In the genomic region with DNA sequence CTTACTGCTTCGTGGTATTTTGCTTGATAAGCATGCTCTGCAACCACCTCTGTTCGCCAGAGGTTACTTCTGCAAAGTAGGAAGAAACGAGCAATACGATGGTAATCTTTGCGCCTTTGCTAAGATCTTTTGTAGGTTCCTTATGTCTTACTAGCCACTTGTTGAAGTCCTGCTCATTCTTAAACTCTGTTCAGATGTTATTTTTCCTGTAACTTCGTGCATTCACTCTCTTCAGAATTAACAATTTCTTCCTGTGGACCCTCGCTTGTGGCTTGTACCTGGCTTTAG, we compare ENCODE assay signal across 1 cellular context.
TF ChIP-seq lines count a peak whose summit lies in the region.

No MANE protein-coding gene starts in this region.

TF ChIP-seq in K562, 482 proteins besides CTCF, POLR2A, EP300 and RAD21 (continued from another document and continues in another):
- TF ChIP-seq RNF219 (CRISPR knock-in tag; IDR thresholded peaks at IDR 0.05) (no peak), SREBF1 (IDR thresholded peaks at IDR 0.05; ENCODE audit: borderline replicate concordance, low read depth, low read length) (no peak), ZNF561 (CRISPR knock-in tag; conservative IDR thresholded peaks at IDR 0.05) (no peak), TEAD1 (CRISPR knock-in tag; IDR thresholded peaks at IDR 0.05) (0 out of 4 replicates have a peak, but pooled peaks of 1 of the 2 experiments have one; percentile 0), SREBF2 (CRISPR knock-in tag; IDR thresholded peaks at IDR 0.05) (no peak), MIER1 (IDR thresholded peaks at IDR 0.05; ENCODE audit: low read depth) (no peak), ZNF24 (IDR thresholded peaks at IDR 0.05) (no peak), TRIM24 (IDR thresholded peaks at IDR 0.05) (no peak), SAFB (IDR thresholded peaks at IDR 0.05; ENCODE audit: borderline replicate concordance, low read depth, low read length) (no peak), ARID3B (CRISPR knock-in tag; IDR thresholded peaks at IDR 0.05; ENCODE audit: borderline replicate concordance) (no peak), MEF2A (IDR thresholded peaks at IDR 0.05; ENCODE audit: control insufficient read depth, low read depth, low read length) (no peak), NR2F6 (CRISPR knock-in tag; IDR thresholded peaks at IDR 0.05) (no peak), PPARD (CRISPR knock-in tag; IDR thresholded peaks at IDR 0.05) (no peak), MYNN (IDR thresholded peaks at IDR 0.05) (no peak), MYNN (CRISPR knock-in tag; IDR thresholded peaks at IDR 0.05) (no peak), TAF7 (tag; IDR thresholded peaks at IDR 0.05) (no peak), SMARCE1 (IDR thresholded peaks at IDR 0.05) (peak; percentile 55; the same call in 1 of the 2 replicates), FOXJ2 (tag; IDR thresholded peaks at IDR 0.05) (no peak), ZSCAN29 (IDR thresholded peaks at IDR 0.05) (no peak), CREM (IDR thresholded peaks at IDR 0.05; ENCODE audit: low read depth) (no peak), C11orf30 (IDR thresholded peaks at IDR 0.05; ENCODE audit: low read depth) (no peak), GATAD2A (IDR thresholded peaks at IDR 0.05) (0 out of 2 replicates have a peak, but pooled peaks have one; percentile 18), FOXA1 (IDR thresholded peaks at IDR 0.05; ENCODE audit: borderline replicate concordance) (no peak), PBX2 (CRISPR knock-in tag; IDR thresholded peaks at IDR 0.05; ENCODE audit: low read depth) (no peak), PBX2 (tag; conservative IDR thresholded peaks at IDR 0.05; ENCODE audit: low read depth) (no peak), NFE2 (IDR thresholded peaks at IDR 0.05; ENCODE audit: low read depth) (no peak), ILK (tag; IDR thresholded peaks at IDR 0.05; ENCODE audit: borderline replicate concordance, low read depth) (no peak), TOE1 (IDR thresholded peaks at IDR 0.05; ENCODE audit: borderline replicate concordance) (no peak), TOE1 (CRISPR knock-in tag; IDR thresholded peaks at IDR 0.05; ENCODE audit: borderline replicate concordance, low read depth) (no peak), ELF4 (CRISPR knock-in tag; IDR thresholded peaks at IDR 0.05) (no peak), TARDBP (IDR thresholded peaks at IDR 0.05) (no peak), MYC (IDR thresholded peaks at IDR 0.05; ENCODE audit: low read depth, low read length) (no peak; the same call in 1 of the 2 replicates), MYC (CRISPR knock-in tag; IDR thresholded peaks at IDR 0.05; ENCODE audit: borderline replicate concordance, low read depth) (no peak), BRCA1 (IDR thresholded peaks at IDR 0.05) (no peak), BRCA1 (CRISPR knock-in tag; IDR thresholded peaks at IDR 0.05) (no peak), RBM25 (IDR thresholded peaks at IDR 0.05; ENCODE audit: low read depth, low read length, severe bottlenecking) (no peak), KAT2B (IDR thresholded peaks at IDR 0.05; ENCODE audit: low read depth, low read length) (no peak), ZNF274 (IDR thresholded peaks at IDR 0.05; ENCODE audit: borderline replicate concordance, low read depth, low read length) (no peak), ZNF780A (CRISPR knock-in tag; IDR thresholded peaks at IDR 0.05) (no peak), HNRNPUL1 (IDR thresholded peaks at IDR 0.05; ENCODE audit: low read length) (no peak), ZNF431 (CRISPR knock-in tag; IDR thresholded peaks at IDR 0.05) (no peak), SRSF3 (IDR thresholded peaks at IDR 0.05; ENCODE audit: insufficient read depth, low read length) (no peak), HMGN3 (IDR thresholded peaks at IDR 0.05; ENCODE audit: borderline replicate concordance, extremely low read depth, insufficient read length, low read depth, low read length) (no peak), BCOR (IDR thresholded peaks at IDR 0.05) (peak; percentile 58; the same call in 1 of the 2 replicates), ZNF133 (CRISPR knock-in tag; IDR thresholded peaks at IDR 0.05) (no peak), ZNF311 (CRISPR knock-in tag; IDR thresholded peaks at IDR 0.05) (no peak), LCOR (CRISPR knock-in tag; IDR thresholded peaks at IDR 0.05) (no peak), SNIP1 (IDR thresholded peaks at IDR 0.05; ENCODE audit: low read depth) (no peak), ATF1 (CRISPR knock-in tag; IDR thresholded peaks at IDR 0.05) (no peak), ATF1 (tag; IDR thresholded peaks at IDR 0.05) (no peak), SIN3B (IDR thresholded peaks at IDR 0.05; ENCODE audit: low read depth) (no peak), CHD1 (IDR thresholded peaks at IDR 0.05; ENCODE audit: low read length) (no peak), YY1 (IDR thresholded peaks at IDR 0.05; ENCODE audit: borderline replicate concordance in 1 of 3, control insufficient read depth in 1 of 3, extremely low read depth in 1 of 3, insufficient read depth in 3 of 3, insufficient read length in 1 of 3, insufficient replicate concordance in 2 of 3, low read depth in 1 of 3, low read length in 2 of 3) (no peak), THAP7 (CRISPR knock-in tag; IDR thresholded peaks at IDR 0.05) (no peak)
- TF ChIP-seq, protein P1, sequence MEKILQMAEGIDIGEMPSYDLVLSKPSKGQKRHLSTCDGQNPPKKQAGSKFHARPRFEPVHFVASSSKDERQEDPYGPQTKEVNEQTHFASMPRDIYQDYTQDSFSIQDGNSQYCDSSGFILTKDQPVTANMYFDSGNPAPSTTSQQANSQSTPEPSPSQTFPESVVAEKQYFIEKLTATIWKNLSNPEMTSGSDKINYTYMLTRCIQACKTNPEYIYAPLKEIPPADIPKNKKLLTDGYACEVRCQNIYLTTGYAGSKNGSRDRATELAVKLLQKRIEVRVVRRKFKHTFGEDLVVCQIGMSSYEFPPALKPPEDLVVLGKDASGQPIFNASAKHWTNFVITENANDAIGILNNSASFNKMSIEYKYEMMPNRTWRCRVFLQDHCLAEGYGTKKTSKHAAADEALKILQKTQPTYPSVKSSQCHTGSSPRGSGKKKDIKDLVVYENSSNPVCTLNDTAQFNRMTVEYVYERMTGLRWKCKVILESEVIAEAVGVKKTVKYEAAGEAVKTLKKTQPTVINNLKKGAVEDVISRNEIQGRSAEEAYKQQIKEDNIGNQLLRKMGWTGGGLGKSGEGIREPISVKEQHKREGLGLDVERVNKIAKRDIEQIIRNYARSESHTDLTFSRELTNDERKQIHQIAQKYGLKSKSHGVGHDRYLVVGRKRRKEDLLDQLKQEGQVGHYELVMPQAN (IDR thresholded peaks at IDR 0.05; ENCODE audit: borderline replicate concordance), result no peak
- TF ChIP-seq, protein P2, sequence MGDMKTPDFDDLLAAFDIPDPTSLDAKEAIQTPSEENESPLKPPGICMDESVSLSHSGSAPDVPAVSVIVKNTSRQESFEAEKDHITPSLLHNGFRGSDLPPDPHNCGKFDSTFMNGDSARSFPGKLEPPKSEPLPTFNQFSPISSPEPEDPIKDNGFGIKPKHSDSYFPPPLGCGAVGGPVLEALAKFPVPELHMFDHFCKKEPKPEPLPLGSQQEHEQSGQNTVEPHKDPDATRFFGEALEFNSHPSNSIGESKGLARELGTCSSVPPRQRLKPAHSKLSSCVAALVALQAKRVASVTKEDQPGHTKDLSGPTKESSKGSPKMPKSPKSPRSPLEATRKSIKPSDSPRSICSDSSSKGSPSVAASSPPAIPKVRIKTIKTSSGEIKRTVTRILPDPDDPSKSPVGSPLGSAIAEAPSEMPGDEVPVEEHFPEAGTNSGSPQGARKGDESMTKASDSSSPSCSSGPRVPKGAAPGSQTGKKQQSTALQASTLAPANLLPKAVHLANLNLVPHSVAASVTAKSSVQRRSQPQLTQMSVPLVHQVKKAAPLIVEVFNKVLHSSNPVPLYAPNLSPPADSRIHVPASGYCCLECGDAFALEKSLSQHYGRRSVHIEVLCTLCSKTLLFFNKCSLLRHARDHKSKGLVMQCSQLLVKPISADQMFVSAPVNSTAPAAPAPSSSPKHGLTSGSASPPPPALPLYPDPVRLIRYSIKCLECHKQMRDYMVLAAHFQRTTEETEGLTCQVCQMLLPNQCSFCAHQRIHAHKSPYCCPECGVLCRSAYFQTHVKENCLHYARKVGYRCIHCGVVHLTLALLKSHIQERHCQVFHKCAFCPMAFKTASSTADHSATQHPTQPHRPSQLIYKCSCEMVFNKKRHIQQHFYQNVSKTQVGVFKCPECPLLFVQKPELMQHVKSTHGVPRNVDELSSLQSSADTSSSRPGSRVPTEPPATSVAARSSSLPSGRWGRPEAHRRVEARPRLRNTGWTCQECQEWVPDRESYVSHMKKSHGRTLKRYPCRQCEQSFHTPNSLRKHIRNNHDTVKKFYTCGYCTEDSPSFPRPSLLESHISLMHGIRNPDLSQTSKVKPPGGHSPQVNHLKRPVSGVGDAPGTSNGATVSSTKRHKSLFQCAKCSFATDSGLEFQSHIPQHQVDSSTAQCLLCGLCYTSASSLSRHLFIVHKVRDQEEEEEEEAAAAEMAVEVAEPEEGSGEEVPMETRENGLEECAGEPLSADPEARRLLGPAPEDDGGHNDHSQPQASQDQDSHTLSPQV (IDR thresholded peaks at IDR 0.05), result no peak
- TF ChIP-seq, protein P3, sequence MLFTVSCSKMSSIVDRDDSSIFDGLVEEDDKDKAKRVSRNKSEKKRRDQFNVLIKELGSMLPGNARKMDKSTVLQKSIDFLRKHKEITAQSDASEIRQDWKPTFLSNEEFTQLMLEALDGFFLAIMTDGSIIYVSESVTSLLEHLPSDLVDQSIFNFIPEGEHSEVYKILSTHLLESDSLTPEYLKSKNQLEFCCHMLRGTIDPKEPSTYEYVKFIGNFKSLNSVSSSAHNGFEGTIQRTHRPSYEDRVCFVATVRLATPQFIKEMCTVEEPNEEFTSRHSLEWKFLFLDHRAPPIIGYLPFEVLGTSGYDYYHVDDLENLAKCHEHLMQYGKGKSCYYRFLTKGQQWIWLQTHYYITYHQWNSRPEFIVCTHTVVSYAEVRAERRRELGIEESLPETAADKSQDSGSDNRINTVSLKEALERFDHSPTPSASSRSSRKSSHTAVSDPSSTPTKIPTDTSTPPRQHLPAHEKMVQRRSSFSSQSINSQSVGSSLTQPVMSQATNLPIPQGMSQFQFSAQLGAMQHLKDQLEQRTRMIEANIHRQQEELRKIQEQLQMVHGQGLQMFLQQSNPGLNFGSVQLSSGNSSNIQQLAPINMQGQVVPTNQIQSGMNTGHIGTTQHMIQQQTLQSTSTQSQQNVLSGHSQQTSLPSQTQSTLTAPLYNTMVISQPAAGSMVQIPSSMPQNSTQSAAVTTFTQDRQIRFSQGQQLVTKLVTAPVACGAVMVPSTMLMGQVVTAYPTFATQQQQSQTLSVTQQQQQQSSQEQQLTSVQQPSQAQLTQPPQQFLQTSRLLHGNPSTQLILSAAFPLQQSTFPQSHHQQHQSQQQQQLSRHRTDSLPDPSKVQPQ (CRISPR knock-in tag; IDR thresholded peaks at IDR 0.05; ENCODE audit: borderline replicate concordance), result no peak
- TF ChIP-seq, protein P4, sequence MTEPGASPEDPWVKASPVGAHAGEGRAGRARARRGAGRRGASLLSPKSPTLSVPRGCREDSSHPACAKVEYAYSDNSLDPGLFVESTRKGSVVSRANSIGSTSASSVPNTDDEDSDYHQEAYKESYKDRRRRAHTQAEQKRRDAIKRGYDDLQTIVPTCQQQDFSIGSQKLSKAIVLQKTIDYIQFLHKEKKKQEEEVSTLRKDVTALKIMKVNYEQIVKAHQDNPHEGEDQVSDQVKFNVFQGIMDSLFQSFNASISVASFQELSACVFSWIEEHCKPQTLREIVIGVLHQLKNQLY (CRISPR knock-in tag; conservative IDR thresholded peaks at IDR 0.05), result no peak
